ENCODE assay signal across 9 cellular contexts in the genomic region with DNA sequence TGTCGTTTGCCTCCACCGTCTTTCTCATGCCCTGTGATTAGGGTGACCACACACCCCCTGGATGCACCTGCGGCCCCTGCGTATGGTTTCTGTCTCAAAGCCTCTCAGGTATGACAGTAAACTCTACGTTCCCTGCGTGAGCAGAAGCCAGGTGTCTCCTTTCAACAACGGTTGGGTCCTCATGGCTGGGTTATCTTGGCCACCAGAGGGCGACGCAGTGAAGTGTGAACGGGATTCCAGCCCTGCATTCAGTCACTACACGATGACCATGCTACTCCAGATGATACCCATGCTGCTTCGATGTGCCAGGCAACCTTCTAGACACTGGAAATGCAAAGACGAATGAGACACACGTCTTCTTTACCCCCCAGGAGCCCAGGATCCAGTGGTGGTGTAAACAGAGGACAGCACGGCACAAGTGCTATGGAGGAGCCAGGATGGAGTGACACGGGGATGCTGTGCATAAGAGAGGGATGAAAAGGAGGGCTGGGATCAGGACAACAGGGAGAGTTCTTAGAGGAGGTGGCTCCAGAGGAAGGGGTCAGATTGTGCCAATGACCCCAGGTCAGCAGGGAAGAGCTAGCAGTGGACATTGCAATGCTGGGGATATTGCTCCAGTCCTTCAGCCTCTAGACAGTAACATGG.
DNase-seq lines count a peak whose midpoint lies in the region; ATAC-seq and TF ChIP-seq lines count a peak whose summit lies in the region.
"Had no signal": no experiment of that assay in that cellular context is flagged by ENCODE, and none has a peak within 500 bp of the region (broad histone marks: within the 10 kb centered on the region; RNA-seq: fewer than 3 reads in every experiment).

No MANE protein-coding gene starts in this region.

- H3K4me1 ChIP-seq in adipocyte (ENCODE audit: control insufficient read depth, insufficient read depth, low read length) (no peaks in the 10 kb centered on the region), tibial nerve (no peaks in the 10 kb centered on the region)

- H3K9me3 ChIP-seq in adipocyte (ENCODE audit: control insufficient read depth, low read length) (no peaks in the 10 kb centered on the region), tibial nerve (no peaks in the 10 kb centered on the region)
- H3K9me3 ChIP-seq: thoracic aorta had no signal

- ATAC-seq in GM18867 (IDR thresholded peaks at IDR 0.05; ENCODE audit: unreplicated experiment) = peak; percentile 73
- no peak for ATAC-seq in HG03108 (IDR thresholded peaks at IDR 0.05; ENCODE audit: unreplicated experiment)
- ATAC-seq in GM21576 (IDR thresholded peaks at IDR 0.05; ENCODE audit: unreplicated experiment) = no peak

- H3K27me3 ChIP-seq in adipocyte (replicated peaks; ENCODE audit: control insufficient read depth, insufficient read depth, low read length) (peaks cover 35% of the 10 kb centered on the region), tibial nerve (no peaks in the 10 kb centered on the region)

- TF ChIP-seq CTCF in AG10803 (conservative IDR thresholded peaks at IDR 0.05; ENCODE audit: low read length) = peak; percentile 45
- TF ChIP-seq CTCF in tibial nerve (IDR thresholded peaks at IDR 0.05) = peak in 3 of 5 experiments; percentile 14 to 23 (median 19)

- 54 to 56% methylated on average over 16 of the region's 16 CpGs for WGBS in tibial nerve, 2 donors

- H3K4me3 ChIP-seq in AG10803 (ENCODE audit: low read length) (no peak overlapping the region), adipocyte (ENCODE audit: low read length) (no peak overlapping the region), tibial nerve (no peak overlapping the region)
- H3K4me3 ChIP-seq: thoracic aorta had no signal

- DNase-seq in AG10803 (ENCODE audit: low read depth) (peak; percentile 1), NCI-H510A treated with DMSO at 0.1 percent for 48 hours (lab: John Stamatoyannopoulos, UW) (peak; percentile 7), adipocyte (ENCODE audit: low read depth) (peak; percentile 3), kidney glomerular epithelial cell (lab: John Stamatoyannopoulos, UW) (peak; percentile 41), tibial nerve (ENCODE audit: low spot score in 2 of 2) (peak in 1 of 2 donors; percentile 18)

- TF ChIP-seq POLR2A in tibial nerve (IDR thresholded peaks at IDR 0.05) = no peak

- no peak overlapping the region for H3K27ac ChIP-seq in tibial nerve
- H3K27ac ChIP-seq: thoracic aorta had no signal

- no peak overlapping the region for H3K9ac ChIP-seq in adipocyte (ENCODE audit: low read length)

- H3K36me3 ChIP-seq in adipocyte (ENCODE audit: control insufficient read depth, insufficient read depth, low read length, severe bottlenecking) (no peaks in the 10 kb centered on the region), tibial nerve (no peaks in the 10 kb centered on the region)
- H3K36me3 ChIP-seq: thoracic aorta had no signal

- TF ChIP-seq EP300 in tibial nerve (IDR thresholded peaks at IDR 0.05) = no peak
